Comparison of ENCODE assay signal across 10 cellular contexts in genomic region chr7:98399462-98399861, GRCh38. TPM values are rescaled to one million over a fixed set of nuclear protein-coding genes. Genes with fewer than 3 reads are reported as not detected.
DNase-seq lines count a peak whose midpoint lies in the region; ATAC-seq and TF ChIP-seq lines count a peak whose summit lies in the region.
"Had no signal": no experiment of that assay in that cellular context is flagged by ENCODE, and none has a peak within 500 bp of the region (broad histone marks: within the 10 kb centered on the region; RNA-seq: fewer than 3 reads in every experiment).

No MANE protein-coding gene starts in this region.

- POLR2A ChIA-PET in RWPE1 (lab: Yijun Ruan, JAX; ENCODE audit: low non-redundant PET), result no interaction called here

- H3K27ac ChIP-seq in RWPE1 (peak overlapping the region; percentile 96), fibroblast of lung (ENCODE audit: insufficient read depth, low read length) (no peak overlapping the region)

- H3K9ac ChIP-seq in fibroblast of lung (ENCODE audit: insufficient read depth, low read length), result no peak overlapping the region

- DNase-seq in DMS 273 (lab: John Stamatoyannopoulos, UW; ENCODE audit: unreplicated experiment) (peak; percentile 49), DMS 273 treated with DMSO at 0.1 percent for 48 hours (lab: John Stamatoyannopoulos, UW) (no peak), RWPE1 (ENCODE audit: low spot score) (no peak), fibroblast of lung (ENCODE audit: low read depth in 2 of 2) (peak in 1 of 2 donors; percentile 61), renal cortical epithelial cell (ENCODE audit: low read depth) (peak; percentile 47), MV-4-11 (lab: John Stamatoyannopoulos, UW) (no peak), dedifferentiated amniotic fluid mesenchymal stem cell (ENCODE audit: extremely low spot score) (no peak)
- DNase-seq: anterior cingulate cortex, NCI-H524 treated with DMSO at 0.1 percent for 48 hours had no signal

- CTCF ChIA-PET in RWPE1 (lab: Yijun Ruan, JAX), result no interaction called here

- H4K20me1 ChIP-seq in fibroblast of lung (ENCODE audit: control insufficient read depth, extremely low read depth, insufficient read depth, low read length), result no peaks in the 10 kb centered on the region

- peak overlapping the region; percentile 7 to 64 (median 32) for H3K4me3 ChIP-seq in fibroblast of lung (replicated peaks in 1 of 4; ENCODE audit: control extremely low read depth in 1 of 4, insufficient read depth in 1 of 4, low read depth in 3 of 4, low read length in 4 of 4)

- TF ChIP-seq CTCF in RWPE1 (conservative IDR thresholded peaks at IDR 0.05; ENCODE audit: low read depth), result no peak
- TF ChIP-seq CTCF in fibroblast of lung (conservative IDR thresholded peaks at IDR 0.05 in 1 of 2, IDR thresholded peaks at IDR 0.05 in 1 of 2; ENCODE audit: low read depth in 1 of 2, low read length in 2 of 2), result no peak

- no peak overlapping the region for H2AFZ ChIP-seq in fibroblast of lung (ENCODE audit: low read length)

- H3K79me2 ChIP-seq in fibroblast of lung (ENCODE audit: control insufficient read depth, insufficient read depth, low read length), result no peaks in the 10 kb centered on the region

- peak overlapping the region; percentile 51 for H3K4me2 ChIP-seq in fibroblast of lung (ENCODE audit: extremely low read depth, insufficient read depth, low read length)

- H3K4me1 ChIP-seq in fibroblast of lung (ENCODE audit: control insufficient read depth, extremely low read depth, insufficient read depth, low read length), result peaks cover 2% of the 10 kb centered on the region

- peaks cover 1% of the 10 kb centered on the region for H3K27me3 ChIP-seq in fibroblast of lung (ENCODE audit: control insufficient read depth, insufficient read depth, low read length)

- ATAC-seq in GM19463 (IDR thresholded peaks at IDR 0.05; ENCODE audit: unreplicated experiment), result no peak

- no peaks in the 10 kb centered on the region for H3K9me3 ChIP-seq in fibroblast of lung (ENCODE audit: control insufficient read depth, insufficient read depth, low read depth, low read length)

- no peaks in the 10 kb centered on the region for H3K36me3 ChIP-seq in fibroblast of lung (ENCODE audit: control insufficient read depth, insufficient read depth, low read length)

RNA-seq across cellular contexts. Expression of gene BAIAP2L1, which starts 1.4 kb away (rescaled TPM):
- total RNA-seq in fibroblast of lung, result 2.8 and 5.3 TPM in 2 replicates
- 3.1 and 3.4 TPM in 2 replicates for polyA plus RNA-seq in fibroblast of lung
- polyA plus RNA-seq in fibroblast of lung (2012), result 3.6 and 4.1 TPM in 2 replicates
- polyA minus RNA-seq in fibroblast of lung (ENCODE audit: low replicate concordance), result 1.5 and 3.3 TPM in 2 replicates
- 21.4 and 25.8 TPM in 2 replicates for total RNA-seq in renal cortical epithelial cell

Comparison
In these comparisons a context has a peak if more than half of its experiments do, and no peak if none do; other contexts are left out.
1. DNase-seq: peak in DMS 273 (single experiment) and renal cortical epithelial cell (single experiment); none in DMS 273 treated with DMSO at 0.1 percent for 48 hours (single experiment), RWPE1 (single experiment), MV-4-11 (single experiment) and dedifferentiated amniotic fluid mesenchymal stem cell (single experiment).